ENCODE assay signal across 15 cellular contexts in the genomic region with DNA sequence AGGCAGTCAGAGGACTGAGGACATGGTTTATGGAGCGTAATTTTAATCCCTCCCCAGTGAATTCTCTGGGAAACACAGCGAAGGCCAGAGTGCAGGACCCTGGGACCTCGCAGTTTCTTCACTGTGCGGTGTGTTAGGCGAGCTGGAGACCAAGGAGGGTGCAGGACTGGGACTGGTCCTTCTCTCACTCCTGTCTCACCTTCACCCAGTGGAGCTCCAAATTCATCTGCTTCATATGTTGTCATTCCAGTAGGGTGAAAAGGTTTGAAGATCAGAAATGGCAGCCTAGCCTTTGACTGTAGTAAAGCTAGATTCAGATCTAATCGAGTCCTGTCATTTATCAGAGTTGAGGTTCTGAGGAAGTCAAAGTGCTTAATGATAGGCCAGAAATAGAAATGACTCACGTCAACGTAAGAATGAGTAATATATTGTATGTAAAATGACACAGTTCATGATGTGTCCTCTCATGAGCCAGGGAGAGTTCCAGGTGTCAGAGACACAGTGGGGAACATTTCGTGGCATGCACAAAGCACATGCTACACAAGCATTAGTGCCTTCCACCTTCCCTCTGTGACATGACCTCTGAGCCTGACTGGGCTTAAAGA.
A peak's percentile ranks its signal among the peaks of the same experiment; 100 is the strongest.
DNase-seq lines count a peak whose midpoint lies in the region; ATAC-seq and TF ChIP-seq lines count a peak whose summit lies in the region.
"Had no signal": no experiment of that assay in that cellular context is flagged by ENCODE, and none has a peak within 500 bp of the region (broad histone marks: within the 10 kb centered on the region; RNA-seq: fewer than 3 reads in every experiment).

No MANE protein-coding gene starts in this region.

- H3K27me3 ChIP-seq in adipocyte (replicated peaks; ENCODE audit: control insufficient read depth, insufficient read depth, low read length) = no peaks in the 10 kb centered on the region
- no peaks in the 10 kb centered on the region for H3K27me3 ChIP-seq in H7 (ENCODE audit: control insufficient read depth, insufficient read depth, low read length)

- H3K4me3 ChIP-seq in adipocyte (ENCODE audit: low read length) (peak overlapping the region; percentile 70), H7 (ENCODE audit: insufficient read depth, low read depth, low read length) (no peak overlapping the region)

- peak overlapping the region; percentile 80 for H3K9ac ChIP-seq in adipocyte (ENCODE audit: low read length)
- H3K9ac ChIP-seq: KMS-11, parathyroid adenoma had no signal

- no peaks in the 10 kb centered on the region for H3K36me3 ChIP-seq in adipocyte (ENCODE audit: control insufficient read depth, insufficient read depth, low read length, severe bottlenecking)
- H3K36me3 ChIP-seq in H7 (replicated peaks; ENCODE audit: control insufficient read depth, insufficient read depth, low read length) = no peaks in the 10 kb centered on the region

- no peak for ATAC-seq in omental fat pad (ENCODE audit: low FRiP score)
- no peak for ATAC-seq in HG02623 (IDR thresholded peaks at IDR 0.05; ENCODE audit: unreplicated experiment)
- ATAC-seq: T-helper 17 cell had no signal

- no peak for TF ChIP-seq CTCF in omental fat pad (IDR thresholded peaks at IDR 0.05)

- H3K9me3 ChIP-seq in adipocyte (ENCODE audit: control insufficient read depth, low read length) = no peaks in the 10 kb centered on the region

- peaks cover 41% of the 10 kb centered on the region for H3K4me1 ChIP-seq in adipocyte (ENCODE audit: control insufficient read depth, insufficient read depth, low read length)
- H3K4me1 ChIP-seq: parathyroid adenoma had no signal

- DNase-seq in A172 (ENCODE audit: low spot score) (peak; percentile 53), ELR (ENCODE audit: low read depth) (peak; percentile 87), adipocyte (ENCODE audit: low read depth) (peak; percentile 47), left kidney (ENCODE audit: low read depth, low spot score) (peak; percentile 31), kidney glomerular epithelial cell (lab: John Stamatoyannopoulos, UW) (no peak), H7 (no peak), omental fat pad (ENCODE audit: low spot score) (no peak)
- DNase-seq: amniotic stem cell; C1 segment of cervical spinal cord; endodermal cell; stimulated activated CD4-positive, alpha-beta T cell treated with anti-CD3 and anti-CD28 coated beads, Interleukin-4, amount 100 ng/mL, for 4 hours; T-helper 17 cell had no signal

Comparison
In these comparisons a context has a peak if more than half of its experiments do, and no peak if none do; other contexts are left out.
1. DNase-seq: peak in A172 (single experiment), ELR (single experiment), adipocyte (single experiment) and left kidney (single experiment); none in kidney glomerular epithelial cell (single experiment), H7 (single experiment) and omental fat pad (single experiment).